In genomic region chr1:234543442-234544093, GRCh38 we compare ENCODE assay signal across 9 cellular contexts.
A peak's percentile ranks its signal among the peaks of the same experiment; 100 is the strongest.
DNase-seq lines count a peak whose midpoint lies in the region; ATAC-seq and TF ChIP-seq lines count a peak whose summit lies in the region.
"Had no signal": no experiment of that assay in that cellular context is flagged by ENCODE, and none has a peak within 500 bp of the region (broad histone marks: within the 10 kb centered on the region; RNA-seq: fewer than 3 reads in every experiment).

No MANE protein-coding gene starts in this region.

- H3K4me3 Mint-ChIP-seq in stimulated activated naive CD8-positive, alpha-beta T cell treated with anti-CD3 and anti-CD28 coated beads, Interleukin-15, Interleukin-2, amounts not matched to agents 100 ng/mL and 50 ng/mL, for 24 hours: no peak overlapping the region
- no peak overlapping the region for H3K4me3 Mint-ChIP-seq in endothelial cell (ENCODE audit: unreplicated experiment)
- no peak overlapping the region for H3K4me3 Mint-ChIP-seq in naive thymus-derived CD8-positive, alpha-beta T cell
- H3K4me3 Mint-ChIP-seq: central memory CD8-positive, alpha-beta T cell had no signal

- no peak for ATAC-seq in stimulated activated naive CD8-positive, alpha-beta T cell treated with anti-CD3 and anti-CD28 coated beads, Interleukin-15, Interleukin-2, amounts not matched to agents 100 U/mL and 50 U/mL, for 24 hours
- ATAC-seq in naive thymus-derived CD8-positive, alpha-beta T cell: no peak
- no peak for ATAC-seq in HG02884 (IDR thresholded peaks at IDR 0.05; ENCODE audit: unreplicated experiment)
- ATAC-seq in HG03139 (IDR thresholded peaks at IDR 0.05; ENCODE audit: unreplicated experiment): no peak

- no peaks in the 10 kb centered on the region for H3K9me3 Mint-ChIP-seq in stimulated activated naive CD8-positive, alpha-beta T cell treated with anti-CD3 and anti-CD28 coated beads, Interleukin-15, Interleukin-2, amounts not matched to agents 100 ng/mL and 50 ng/mL, for 24 hours
- no peaks in the 10 kb centered on the region for H3K9me3 Mint-ChIP-seq in endothelial cell (ENCODE audit: unreplicated experiment)
- no peaks in the 10 kb centered on the region for H3K9me3 Mint-ChIP-seq in naive thymus-derived CD8-positive, alpha-beta T cell
- H3K9me3 Mint-ChIP-seq: central memory CD8-positive, alpha-beta T cell had no signal

- no peaks in the 10 kb centered on the region for H3K36me3 Mint-ChIP-seq in stimulated activated naive CD8-positive, alpha-beta T cell treated with anti-CD3 and anti-CD28 coated beads, Interleukin-15, Interleukin-2, amounts not matched to agents 100 ng/mL and 50 ng/mL, for 24 hours (ENCODE audit: low read depth)
- H3K36me3 Mint-ChIP-seq in endothelial cell (ENCODE audit: low read depth, unreplicated experiment): peaks cover 2% of the 10 kb centered on the region
- H3K36me3 Mint-ChIP-seq in naive thymus-derived CD8-positive, alpha-beta T cell: no peaks in the 10 kb centered on the region

- no peaks in the 10 kb centered on the region for H3K27me3 Mint-ChIP-seq in stimulated activated naive CD8-positive, alpha-beta T cell treated with anti-CD3 and anti-CD28 coated beads, Interleukin-15, Interleukin-2, amounts not matched to agents 100 ng/mL and 50 ng/mL, for 24 hours
- H3K27me3 Mint-ChIP-seq in endothelial cell (ENCODE audit: unreplicated experiment): peaks cover 10% of the 10 kb centered on the region
- peaks cover 0 to 5% (median 0%) of the 10 kb centered on the region in 5 donors for H3K27me3 Mint-ChIP-seq in naive thymus-derived CD8-positive, alpha-beta T cell

- H3K27ac Mint-ChIP-seq in stimulated activated naive CD8-positive, alpha-beta T cell treated with anti-CD3 and anti-CD28 coated beads, Interleukin-15, Interleukin-2, amounts not matched to agents 100 ng/mL and 50 ng/mL, for 24 hours: peak overlapping the region; percentile 80
- peak overlapping the region; percentile 34 for H3K27ac Mint-ChIP-seq in endothelial cell (ENCODE audit: unreplicated experiment)
- H3K27ac Mint-ChIP-seq in naive thymus-derived CD8-positive, alpha-beta T cell: peak overlapping the region; percentile 14 to 82 (median 70)

- TF ChIP-seq CTCF in endothelial cell (IDR thresholded peaks at IDR 0.05; ENCODE audit: unreplicated experiment): no peak

- no peak for DNase-seq in stimulated activated naive CD8-positive, alpha-beta T cell treated with anti-CD3 and anti-CD28 coated beads, Interleukin-15, Interleukin-2, amounts not matched to agents 100 U/mL and 50 U/mL, for 24 hours
- no peak for DNase-seq in endothelial cell (ENCODE audit: low spot score)
- DNase-seq in naive thymus-derived CD8-positive, alpha-beta T cell: no peak
- no peak for DNase-seq in dermis blood vessel endothelial cell
- DNase-seq in LoVo (ENCODE audit: low spot score): no peak

- POLR2A ChIA-PET in naive thymus-derived CD8-positive, alpha-beta T cell (lab: Charles Lee): interaction anchor here (0.5 kb wide), 1 partner anchor 222 kb away, joined by 3 read pairs; no protein-coding TSS in a partner anchor

- peaks cover 29% of the 10 kb centered on the region for H3K4me1 Mint-ChIP-seq in stimulated activated naive CD8-positive, alpha-beta T cell treated with anti-CD3 and anti-CD28 coated beads, Interleukin-15, Interleukin-2, amounts not matched to agents 100 ng/mL and 50 ng/mL, for 24 hours (ENCODE audit: low read depth)
- peaks cover 52% of the 10 kb centered on the region for H3K4me1 Mint-ChIP-seq in endothelial cell (ENCODE audit: unreplicated experiment)
- peaks cover 16 to 23% (median 21%) of the 10 kb centered on the region in 4 donors for H3K4me1 Mint-ChIP-seq in naive thymus-derived CD8-positive, alpha-beta T cell
- H3K4me1 Mint-ChIP-seq: central memory CD8-positive, alpha-beta T cell had no signal
